ENCODE assay signal across 8 cellular contexts in genomic region chrX:56763556-56764152, GRCh38. TPM values are rescaled to one million over a fixed set of nuclear protein-coding genes. Genes with fewer than 3 reads are reported as not detected.
DNase-seq lines count a peak whose midpoint lies in the region; ATAC-seq and TF ChIP-seq lines count a peak whose summit lies in the region.

No MANE protein-coding gene starts in this region.

- peaks cover 17% of the 10 kb centered on the region for H3K4me1 ChIP-seq in A673 (ENCODE audit: insufficient read depth, low read length, poor library complexity, severe bottlenecking)
- H3K4me1 ChIP-seq in upper lobe of left lung = peaks cover 4 to 38% (median 17%) of the 10 kb centered on the region in 4 donors

- H3K27me3 ChIP-seq in A673 (replicated peaks; ENCODE audit: insufficient read depth, low read depth, low read length, poor library complexity) (no peaks in the 10 kb centered on the region), H7 (ENCODE audit: control insufficient read depth, insufficient read depth, low read length) (no peaks in the 10 kb centered on the region), upper lobe of left lung (no peaks in the 10 kb centered on the region)

- no peaks in the 10 kb centered on the region for H3K9me3 Mint-ChIP-seq in activated T-cell treated with anti-CD3 and anti-CD28 coated beads, Interleukin-2, amount 50 U/mL, for 72 hours

- H3K27ac Mint-ChIP-seq in activated T-cell treated with anti-CD3 and anti-CD28 coated beads, Interleukin-2, amount 50 U/mL, for 72 hours = peak overlapping the region; percentile 92

- TF ChIP-seq POLR2A in upper lobe of left lung (IDR thresholded peaks at IDR 0.05) = no peak

- H3K36me3 ChIP-seq in A673 (ENCODE audit: insufficient read depth, low read length, poor library complexity, severe bottlenecking) = no peaks in the 10 kb centered on the region
- H3K36me3 ChIP-seq in H7 (replicated peaks; ENCODE audit: control insufficient read depth, insufficient read depth, low read length) = no peaks in the 10 kb centered on the region
- H3K36me3 ChIP-seq in upper lobe of left lung = no peaks in the 10 kb centered on the region

- BruUV-seq in A673 (replicated peaks; lab: Mats Ljungman, UMichigan) = no TSS peak

- 28 to 43% methylated on average over 1 to 11 of the region's 11 CpGs for WGBS in upper lobe of left lung, 2 donors

- POLR2A ChIA-PET in A673 (lab: Charles Lee; ENCODE audit: low non-redundant PET) = no interaction called here

- H3K36me3 Mint-ChIP-seq in activated T-cell treated with anti-CD3 and anti-CD28 coated beads, Interleukin-2, amount 50 U/mL, for 72 hours (ENCODE audit: insufficient read depth in 2 of 2) = peaks cover 0 to 2% of the 10 kb centered on the region in 2 donors

- peaks cover 53% of the 10 kb centered on the region for H3K4me1 Mint-ChIP-seq in activated T-cell treated with anti-CD3 and anti-CD28 coated beads, Interleukin-2, amount 50 U/mL, for 72 hours (ENCODE audit: low read depth)

- DNase-seq in A673 (ENCODE audit: low spot score) (peak; percentile 81), H7 (peak; percentile 22), left colon (peak; percentile 80 to 82), upper lobe of left lung (peak in 1 of 2 donors; percentile 73), T1000 (lab: John Stamatoyannopoulos, UW) (no peak), DMS114 treated with DMSO at 0.1 percent for 48 hours (lab: John Stamatoyannopoulos, UW; ENCODE audit: unreplicated experiment) (no peak)
- peak in 1 of 2 donors; percentile 79 for DNase-seq in activated T-cell treated with anti-CD3 and anti-CD28 coated beads, Interleukin-2, amount 50 U/mL, for 72 hours

- no peaks in the 10 kb centered on the region for H3K9me3 ChIP-seq in A673 (ENCODE audit: low read depth, low read length, poor library complexity, severe bottlenecking)
- H3K9me3 ChIP-seq in upper lobe of left lung = no peaks in the 10 kb centered on the region

- CTCF ChIA-PET in A673 (lab: Charles Lee) = interaction anchor here (0.7 kb wide), 1 partner anchor 21 kb away, joined by 4 read pairs; no protein-coding TSS in a partner anchor

- H3K27ac ChIP-seq in A673 (ENCODE audit: low read depth, low read length, poor library complexity, severe bottlenecking) = peak overlapping the region; percentile 79
- peak overlapping the region in 2 of 4 donors; percentile 20 to 87 for H3K27ac ChIP-seq in upper lobe of left lung

- H3K4me3 ChIP-seq in A673 (ENCODE audit: low read depth, low read length, poor library complexity, severe bottlenecking) (peak overlapping the region; percentile 54), H7 (ENCODE audit: insufficient read depth, low read depth, low read length) (no peak overlapping the region), upper lobe of left lung (peak overlapping the region in 2 of 4 donors; percentile 5 to 51)

- TF ChIP-seq EP300 in upper lobe of left lung (IDR thresholded peaks at IDR 0.05) = no peak

- ATAC-seq in activated T-cell treated with anti-CD3 and anti-CD28 coated beads, Interleukin-2, amount 50 U/mL, for 72 hours (replicated peaks in 1 of 2) = peak in 1 of 2 donors; percentile 25
- ATAC-seq in left colon (peak; percentile 53), upper lobe of left lung (ENCODE audit: low FRiP score in 2 of 2) (no peak), GM19328 (IDR thresholded peaks at IDR 0.05; ENCODE audit: unreplicated experiment) (no peak)

- peak overlapping the region; percentile 88 to 90 for H3K4me3 Mint-ChIP-seq in activated T-cell treated with anti-CD3 and anti-CD28 coated beads, Interleukin-2, amount 50 U/mL, for 72 hours

- TF ChIP-seq CTCF in A673 (conservative IDR thresholded peaks at IDR 0.05; ENCODE audit: low read depth, low read length) (peak; percentile 43), upper lobe of left lung (IDR thresholded peaks at IDR 0.05) (peak in 4 of 6 experiments; percentile 41 to 57 (median 54))

- intact Hi-C loops in A673 (cut with micrococcal nuclease; ENCODE audit: unreplicated experiment) = no loop called here
- intact Hi-C loops in left colon (cut with DNase I, micrococcal nuclease) = no loop called here

- no peaks in the 10 kb centered on the region for H3K27me3 Mint-ChIP-seq in activated T-cell treated with anti-CD3 and anti-CD28 coated beads, Interleukin-2, amount 50 U/mL, for 72 hours (ENCODE audit: low read depth)

RNA-seq across cellular contexts. Expression of gene NBDY, which starts 34.6 kb away (rescaled TPM):
- total RNA-seq in A673 (2021) (46.8 and 53.1 TPM in 2 replicates), left colon (10 to 100 TPM; 18.9 to 20.1 TPM), upper lobe of left lung (10 to 100 TPM in 5 of 6 donors, 1 to 10 TPM in 1; 9.4 to 34.2 (median 14.4) TPM)
- total RNA-seq in H7 (2014; rRNA removed; shearing (Covaris generic)) = 7.5 and 12.0 TPM in 2 replicates
- total RNA-seq in activated T-cell treated with anti-CD3 and anti-CD28 coated beads, Interleukin-2, amount 50 U/mL, for 72 hours = 10 to 100 TPM; 57.7 to 66.5 TPM

Comparison
In these comparisons a context has a peak if more than half of its experiments do, and no peak if none do; other contexts are left out.
1. DNase-seq: peak in A673 (single experiment), H7 (single experiment) and left colon (2 of 2); none in T1000 (single experiment) and DMS114 treated with DMSO at 0.1 percent for 48 hours (single experiment).